Comparison of ENCODE assay signal across 11 cellular contexts in genomic region chr18:77081387-77081773, GRCh38. TPM values are rescaled to one million over a fixed set of nuclear protein-coding genes. Genes with fewer than 3 reads are reported as not detected.
DNase-seq lines count a peak whose midpoint lies in the region; FAIRE-seq and TF ChIP-seq lines count a peak whose summit lies in the region.
"Had no signal": no experiment of that assay in that cellular context is flagged by ENCODE, and none has a peak within 500 bp of the region (broad histone marks: within the 10 kb centered on the region; RNA-seq: fewer than 3 reads in every experiment).

No MANE protein-coding gene starts in this region.

- H3K27me3 ChIP-seq in ACC112 (ENCODE audit: insufficient read depth, low read length) = no peaks in the 10 kb centered on the region
- H3K27me3 ChIP-seq in SK-N-SH (ENCODE audit: insufficient read depth) = no peaks in the 10 kb centered on the region
- H3K27me3 ChIP-seq: foreskin keratinocyte had no signal

- TF ChIP-seq RAD21 in SK-N-SH (IDR thresholded peaks at IDR 0.05; ENCODE audit: low read length) = no peak

- peaks cover 42% of the 10 kb centered on the region for H3K4me1 ChIP-seq in ACC112 (ENCODE audit: control insufficient read depth, insufficient read depth, low read length, unreplicated experiment)
- no peaks in the 10 kb centered on the region; a peak in 1 of 4 replicates for H3K4me1 ChIP-seq in SK-N-SH (ENCODE audit: control insufficient read depth in 1 of 2, insufficient read depth in 2 of 2, low read depth in 1 of 2, low read length in 1 of 2)

- H3K27ac ChIP-seq in ACC112 (ENCODE audit: low read depth, low read length) = peak overlapping the region; percentile 32
- no peak overlapping the region for H3K27ac ChIP-seq in SK-N-SH (ENCODE audit: low read depth in 2 of 2, low read length in 1 of 2)
- H3K27ac ChIP-seq: foreskin keratinocyte had no signal

- CTCF ChIA-PET in SK-N-SH (lab: Yijun Ruan, JAX) = no interaction called here

- no peaks in the 10 kb centered on the region for H3K36me3 ChIP-seq in ACC112 (ENCODE audit: insufficient read depth, low read length)
- no peaks in the 10 kb centered on the region for H3K36me3 ChIP-seq in SK-N-SH (replicated peaks in 1 of 2; ENCODE audit: control insufficient read depth in 1 of 2, insufficient read depth in 2 of 2, low read length in 1 of 2)

- DNase-seq in GM18507 (ENCODE audit: extremely low spot score, insufficient read length, low read depth) (no peak), SK-N-SH (no peak), fibroblast of pulmonary artery (ENCODE audit: low read depth) (peak; percentile 64), NCI-H345 treated with DMSO at 0.1 percent for 48 hours (lab: John Stamatoyannopoulos, UW; ENCODE audit: unreplicated experiment) (no peak), NCI-H510A treated with DMSO at 0.1 percent for 48 hours (lab: John Stamatoyannopoulos, UW) (no peak), GM10266 (ENCODE audit: extremely low spot score) (no peak)
- DNase-seq in effector CD4-positive, alpha-beta T cell = no peak
- DNase-seq: activated naive CD4-positive, alpha-beta T cell treated with Interleukin-2 at 50 U/mL for 16 hours; foreskin keratinocyte; GOT3 had no signal

- no peaks in the 10 kb centered on the region for H3K9me3 ChIP-seq in SK-N-SH

- H3K4me3 ChIP-seq in ACC112 (ENCODE audit: low read depth, low read length) (no peak overlapping the region), SK-N-SH (ENCODE audit: low read depth in 2 of 2, low read length in 1 of 2) (no peak overlapping the region), fibroblast of pulmonary artery (replicated peaks; ENCODE audit: low read depth, low read length) (no peak overlapping the region)

- TF ChIP-seq CTCF in SK-N-SH (IDR thresholded peaks at IDR 0.05) (no peak), fibroblast of pulmonary artery (IDR thresholded peaks at IDR 0.05; ENCODE audit: low read length, missing control alignments) (no peak), GM10266 (IDR thresholded peaks at IDR 0.05; ENCODE audit: control insufficient read depth, insufficient read depth, low read depth, missing control alignments) (no peak)

- H4K20me1 ChIP-seq in SK-N-SH (ENCODE audit: insufficient read depth) = no peaks in the 10 kb centered on the region

- H2AFZ ChIP-seq in ACC112 (ENCODE audit: low read length, unreplicated experiment) (no peak overlapping the region), SK-N-SH (ENCODE audit: low read depth) (no peak overlapping the region)

- 87% methylated on average over 2 of the region's 2 CpGs for WGBS in SK-N-SH (ENCODE audit: low lambda C conversion rate)

- TF ChIP-seq EP300 in SK-N-SH (IDR thresholded peaks at IDR 0.05; ENCODE audit: borderline replicate concordance in 1 of 2, low read depth in 1 of 2, low read length in 1 of 2) = no peak

- peak; percentile 54 for FAIRE-seq in GM18507 (lab: Jason Lieb, UNC)

- H3K9me2 ChIP-seq in SK-N-SH = no peaks in the 10 kb centered on the region

- H3K79me2 ChIP-seq in ACC112 (ENCODE audit: control insufficient read depth, insufficient read depth, low read length, unreplicated experiment) (peaks cover 3% of the 10 kb centered on the region), SK-N-SH (ENCODE audit: insufficient read depth) (no peaks in the 10 kb centered on the region)

- no peak overlapping the region for H3K9ac ChIP-seq in SK-N-SH

- peaks cover 3% of the 10 kb centered on the region for H3F3A ChIP-seq in SK-N-SH (replicated peaks; ENCODE audit: insufficient read depth)

- POLR2A ChIA-PET in SK-N-SH (lab: Yijun Ruan, JAX) = no interaction called here

- H3K4me2 ChIP-seq in SK-N-SH = no peak overlapping the region

TF ChIP-seq in SK-N-SH, 30 proteins besides CTCF, POLR2A, EP300 and RAD21:
- TF ChIP-seq USF2 (IDR thresholded peaks at IDR 0.05; ENCODE audit: borderline replicate concordance, low read depth, low read length) (no peak), TCF12 (IDR thresholded peaks at IDR 0.05) (peak; percentile 47; the same call in 1 of the 2 replicates), USF1 (IDR thresholded peaks at IDR 0.05; ENCODE audit: borderline replicate concordance, low read depth) (peak; percentile 19; the same call in 1 of the 2 replicates)
TF ChIP-seq in SK-N-SH: peak in this region for 2.

RNA-seq across cellular contexts. Expression of gene MBP, which starts 51.2 kb away (rescaled TPM):
- 1.4 and 1.6 TPM in 2 replicates for polyA plus RNA-seq in SK-N-SH (2012; rRNA removed)
- 1.3 TPM in 2 replicates for polyA plus RNA-seq in SK-N-SH (2012; cell fraction: cytosol; rRNA removed)
- polyA plus RNA-seq in SK-N-SH (2012; cell fraction: nucleus; rRNA removed) = 2.6 TPM in 2 replicates
